In genomic region chr12:120235369-120236123, GRCh38 we compare ENCODE assay signal across 8 cellular contexts. TPM values are rescaled to one million over a fixed set of nuclear protein-coding genes. Genes with fewer than 3 reads are reported as not detected.
A peak's percentile ranks its signal among the peaks of the same experiment; 100 is the strongest.
DNase-seq lines count a peak whose midpoint lies in the region; ATAC-seq and TF ChIP-seq lines count a peak whose summit lies in the region.

No MANE protein-coding gene starts in this region.

- DNase-seq in AG09309 (ENCODE audit: low read depth): no peak
- DNase-seq in LNCaP clone FGC (ENCODE audit: low read depth): no peak
- DNase-seq in colonic mucosa: no peak
- no peak for DNase-seq in AG20443 (ENCODE audit: low spot score)
- no peak for DNase-seq in HUDEP-2 (lab: John Stamatoyannopoulos, UW; ENCODE audit: unreplicated experiment in 76 of 76)

- peak overlapping the region; percentile 16 to 21 for H3K9ac ChIP-seq in colonic mucosa (ENCODE audit: low read depth in 2 of 2, low read length in 2 of 2)
- H3K9ac ChIP-seq in muscle layer of colon (ENCODE audit: low read length): peak overlapping the region; percentile 23

- H3K4me1 ChIP-seq in colonic mucosa (peaks cover 21% of the 10 kb centered on the region), muscle layer of colon (ENCODE audit: insufficient read depth, low read length) (peaks cover 87% of the 10 kb centered on the region)

- intact Hi-C loops in colonic mucosa (cut with DNase I): no loop called here

- H3K27ac ChIP-seq in colonic mucosa: peak overlapping the region; percentile 73
- peak overlapping the region; percentile 86 for H3K27ac ChIP-seq in muscle layer of colon (ENCODE audit: low read depth, low read length)

- no peaks in the 10 kb centered on the region for H3K27me3 ChIP-seq in colonic mucosa
- H3K27me3 ChIP-seq in muscle layer of colon (ENCODE audit: control insufficient read depth in 1 of 2, insufficient read depth in 2 of 2, low read length in 2 of 2): no peaks in the 10 kb centered on the region

- peak; percentile 30 for TF ChIP-seq CTCF in AG09309 (IDR thresholded peaks at IDR 0.05; ENCODE audit: control insufficient read depth, insufficient read depth, low read depth, low read length, missing control alignments)
- peak; percentile 18; the same call in 1 of the 2 replicates for TF ChIP-seq CTCF in LNCaP clone FGC (IDR thresholded peaks at IDR 0.05; ENCODE audit: control insufficient read depth, extremely low read depth, insufficient read depth)
- TF ChIP-seq CTCF in colonic mucosa (IDR thresholded peaks at IDR 0.05): no peak

- H3K9me3 ChIP-seq in colonic mucosa: no peaks in the 10 kb centered on the region
- no peaks in the 10 kb centered on the region for H3K9me3 ChIP-seq in muscle layer of colon (ENCODE audit: low read length)

- H3K36me3 ChIP-seq in colonic mucosa: no peaks in the 10 kb centered on the region
- no peaks in the 10 kb centered on the region for H3K36me3 ChIP-seq in muscle layer of colon (ENCODE audit: insufficient read depth, low read length)

- H3K4me3 ChIP-seq in AG09309 (ENCODE audit: control insufficient read depth, low read depth, low read length) (no peak overlapping the region), LNCaP clone FGC (ENCODE audit: low read depth, low read length) (no peak overlapping the region), colonic mucosa (no peak overlapping the region), muscle layer of colon (ENCODE audit: low read depth in 1 of 2, low read length in 2 of 2) (peak overlapping the region in 1 of 2 donors; percentile 29)

- ATAC-seq in HG03139 (IDR thresholded peaks at IDR 0.05; ENCODE audit: unreplicated experiment): no peak
- ATAC-seq in GM21515 (IDR thresholded peaks at IDR 0.05; ENCODE audit: unreplicated experiment): no peak

RNA-seq across cellular contexts. Expression of gene PXN, which starts 30.0 kb away (rescaled TPM):
- 100 to 1,000 TPM; 133 to 142 TPM for total RNA-seq in colonic mucosa

RNA-seq across cellular contexts. Expression of gene RPLP0, which starts 34.6 kb away (rescaled TPM):
- total RNA-seq in colonic mucosa: 1,000 to 10,000 TPM; 1,834 to 2,096 TPM

RNA-seq across cellular contexts. Expression of gene GCN1, which starts 41.0 kb away (rescaled TPM):
- 100 to 1,000 TPM in 1 of 2 donors, 10 to 100 TPM in 1; 53.4 to 144 TPM for total RNA-seq in colonic mucosa

RNA-seq across cellular contexts. Expression of gene RNU4-2, which starts 56.2 kb away (rescaled TPM):
- total RNA-seq in colonic mucosa: 1,000 to 10,000 TPM; 2,653 to 6,886 TPM

RNA-seq across cellular contexts. Expression of gene RNU4-1, which starts 57.5 kb away (rescaled TPM):
- 1,000 to 10,000 TPM; 1,555 to 3,531 TPM for total RNA-seq in colonic mucosa
